ENCODE assay signal across 9 cellular contexts in genomic region chr5:142426129-142426641, GRCh38.
DNase-seq lines count a peak whose midpoint lies in the region; ATAC-seq, FAIRE-seq and TF ChIP-seq lines count a peak whose summit lies in the region.
"Had no signal": no experiment of that assay in that cellular context is flagged by ENCODE, and none has a peak within 500 bp of the region (broad histone marks: within the 10 kb centered on the region; RNA-seq: fewer than 3 reads in every experiment).

No MANE protein-coding gene starts in this region.

- no peak for FAIRE-seq in pancreas (lab: Jason Lieb, UNC)

- H3K27me3 ChIP-seq in pancreas, result no peaks in the 10 kb centered on the region

- WGBS in pancreas, 2 donors, result 64 to 66% methylated on average over 10 of the region's 10 CpGs

- H3K36me3 Mint-ChIP-seq in effector memory CD8-positive, alpha-beta T cell (ENCODE audit: insufficient read depth), result peaks cover 4% of the 10 kb centered on the region

- no peaks in the 10 kb centered on the region for H3K4me1 ChIP-seq in pancreas

- no peak for TF ChIP-seq CTCF in pancreas (IDR thresholded peaks at IDR 0.05)

- no peak overlapping the region for H3K4me3 ChIP-seq in pancreas

- H3K36me3 ChIP-seq in pancreas, result no peaks in the 10 kb centered on the region

- H3K9me3 Mint-ChIP-seq in effector memory CD8-positive, alpha-beta T cell, result no peaks in the 10 kb centered on the region

- no peaks in the 10 kb centered on the region for H3K27me3 Mint-ChIP-seq in effector memory CD8-positive, alpha-beta T cell

- DNase-seq in T-helper 9 cell (peak; percentile 43), pancreas (peak in 1 of 6 donors; percentile 8), NCI-H774 (lab: John Stamatoyannopoulos, UW) (no peak)
- DNase-seq in effector memory CD8-positive, alpha-beta T cell, result peak; percentile 9 to 58 (median 53)

- H3K27ac Mint-ChIP-seq in effector memory CD8-positive, alpha-beta T cell, result peak overlapping the region in 1 of 2 donors; percentile 21

- intact Hi-C loops in pancreas (cut with DNase I), result no loop called here

- H3K9me3 ChIP-seq in pancreas, result no peaks in the 10 kb centered on the region

- peak overlapping the region in 1 of 2 donors; percentile 61 for H3K4me3 Mint-ChIP-seq in effector memory CD8-positive, alpha-beta T cell

- H3K27ac ChIP-seq in pancreas, result no peak overlapping the region

- H3K4me1 Mint-ChIP-seq in effector memory CD8-positive, alpha-beta T cell (ENCODE audit: low read depth in 2 of 2), result peaks cover 9 to 24% of the 10 kb centered on the region in 2 donors

- ATAC-seq in GM19463 (IDR thresholded peaks at IDR 0.05; ENCODE audit: unreplicated experiment) (peak; percentile 81), pancreas (peak in 3 of 4 donors; percentile 17 to 56 (median 22)), GM18517 (IDR thresholded peaks at IDR 0.05; ENCODE audit: unreplicated experiment) (no peak), HG03521 (IDR thresholded peaks at IDR 0.05; ENCODE audit: unreplicated experiment) (no peak), HG03139 (IDR thresholded peaks at IDR 0.05; ENCODE audit: unreplicated experiment) (no peak)
- ATAC-seq in effector memory CD8-positive, alpha-beta T cell (replicated peaks), result peak; percentile 99
- ATAC-seq: left colon had no signal

Comparison
In these comparisons a context has a peak if more than half of its experiments do, and no peak if none do; other contexts are left out.
1. ATAC-seq: peak in GM19463 (single experiment), effector memory CD8-positive, alpha-beta T cell (single experiment) and pancreas (3 of 4); none in GM18517 (single experiment), HG03521 (single experiment) and HG03139 (single experiment).